ENCODE assay signal across 28 cellular contexts in genomic region chr5:154676508-154676907, GRCh38.
"Had no signal": no experiment of that assay in that cellular context is flagged by ENCODE, and none has a peak within 500 bp of the region (broad histone marks: within the 10 kb centered on the region; RNA-seq: fewer than 3 reads in every experiment).

No MANE protein-coding gene starts in this region.

- FAIRE-seq: colon, endometrium, endothelial cell of umbilical vein, frontal cortex had no signal

- H3K27me3 ChIP-seq: colonic mucosa, dorsolateral prefrontal cortex, esophagus muscularis mucosa, esophagus squamous epithelium, foreskin keratinocyte, gastrocnemius medialis, gastroesophageal sphincter, heart left ventricle, heart right ventricle had no signal

- ATAC-seq: effector memory CD8-positive, alpha-beta T cell; esophagus mucosa; foreskin keratinocyte; gastrocnemius medialis; gastroesophageal sphincter; heart left ventricle; heart right ventricle had no signal

- H3K4me3 ChIP-seq: colonic mucosa, coronary artery, dorsolateral prefrontal cortex, esophagus muscularis mucosa, esophagus squamous epithelium, gastrocnemius medialis, gastroesophageal sphincter, heart left ventricle, heart right ventricle had no signal

- DNase-seq: colonic mucosa; cortex of kidney; dermis blood vessel endothelial cell; dorsolateral prefrontal cortex; effector CD4-positive, alpha-beta T cell; effector CD8-positive, alpha-beta T cell; effector memory CD4-positive, alpha-beta T cell; effector memory CD8-positive, alpha-beta T cell; endodermal cell; erythroblast; esophagus squamous epithelium; foreskin fibroblast; foreskin keratinocyte; foreskin melanocyte; gastrocnemius medialis; glutamatergic neuron; head of caudate nucleus; heart left ventricle; heart right ventricle had no signal

- H3K27ac ChIP-seq: colonic mucosa, coronary artery, dorsolateral prefrontal cortex, epithelial cell of prostate, esophagus muscularis mucosa, esophagus squamous epithelium, foreskin keratinocyte, gastroesophageal sphincter, heart left ventricle, heart right ventricle had no signal

- H3K9me3 ChIP-seq: colonic mucosa, esophagus muscularis mucosa, esophagus squamous epithelium, gastrocnemius medialis, gastroesophageal sphincter, heart left ventricle had no signal

- H3K36me3 ChIP-seq: colonic mucosa, esophagus muscularis mucosa, esophagus squamous epithelium, gastrocnemius medialis, gastroesophageal sphincter, heart left ventricle, heart right ventricle had no signal

- H3K4me1 ChIP-seq: colonic mucosa, esophagus squamous epithelium, foreskin keratinocyte had no signal
